ENCODE assay signal across 8 cellular contexts in the genomic region with DNA sequence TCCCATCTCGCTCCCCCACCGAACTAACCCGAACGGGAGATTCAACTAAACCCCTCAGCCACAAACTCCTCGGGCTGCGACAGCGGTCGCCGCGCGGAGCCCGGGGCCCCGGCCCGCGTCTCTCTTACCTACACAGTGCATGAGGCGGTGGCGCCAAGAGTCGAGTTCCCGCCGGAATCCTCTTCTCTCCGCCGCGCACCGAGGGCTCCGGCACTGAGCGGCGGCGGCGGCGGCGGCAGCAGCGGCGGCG.
DNase-seq lines count a peak whose midpoint lies in the region; ATAC-seq and TF ChIP-seq lines count a peak whose summit lies in the region.

No MANE protein-coding gene starts in this region.

- peak; percentile 19 for ATAC-seq in GM19455 (IDR thresholded peaks at IDR 0.05; ENCODE audit: unreplicated experiment)
- no peak for ATAC-seq in GM18873 (IDR thresholded peaks at IDR 0.05; ENCODE audit: low FRiP score, unreplicated experiment)

- H3K27me3 ChIP-seq in mucosa of stomach (ENCODE audit: control insufficient read depth, insufficient read depth, low read length), result no peaks in the 10 kb centered on the region

- DNase-seq in AG08395 (ENCODE audit: low spot score) (peak; percentile 7), HuH-7.5 (ENCODE audit: low spot score) (peak; percentile 41), choroid plexus epithelial cell (ENCODE audit: low read depth) (no peak), GM19240 (ENCODE audit: insufficient read length, low spot score) (no peak)
- no peak for DNase-seq in activated CD8-positive, alpha-beta memory T cell treated with anti-CD3 and anti-CD28 coated beads, Interleukin-2, amount 50 U/mL, for 48 hours

- H3K9me3 ChIP-seq in mucosa of stomach (ENCODE audit: control insufficient read depth, low read length), result no peaks in the 10 kb centered on the region

- H3K4me3 ChIP-seq in choroid plexus epithelial cell (ENCODE audit: low read depth, low read length), result peak overlapping the region; percentile 91
- H3K4me3 ChIP-seq in mucosa of stomach (ENCODE audit: low read length), result peak overlapping the region; percentile 24

- peak overlapping the region; percentile 24 for H3K9ac ChIP-seq in mucosa of stomach (ENCODE audit: low read length)

- peaks cover 10% of the 10 kb centered on the region for H3K4me1 ChIP-seq in mucosa of stomach (ENCODE audit: control insufficient read depth, insufficient read depth, low read length)

- no peaks in the 10 kb centered on the region for H3K36me3 ChIP-seq in mucosa of stomach (ENCODE audit: control insufficient read depth, insufficient read depth, low read length)

- no peak for TF ChIP-seq CTCF in choroid plexus epithelial cell (conservative IDR thresholded peaks at IDR 0.05; ENCODE audit: low read depth, low read length)

Comparison
In these comparisons a context has a peak if more than half of its experiments do, and no peak if none do; other contexts are left out.
1. DNase-seq: peak in AG08395 (single experiment) and HuH-7.5 (single experiment); none in choroid plexus epithelial cell (single experiment), GM19240 (single experiment) and activated CD8-positive, alpha-beta memory T cell treated with anti-CD3 and anti-CD28 coated beads, Interleukin-2, amount 50 U/mL, for 48 hours (single experiment).